Comparison of ENCODE assay signal across 27 cellular contexts in the genomic region with DNA sequence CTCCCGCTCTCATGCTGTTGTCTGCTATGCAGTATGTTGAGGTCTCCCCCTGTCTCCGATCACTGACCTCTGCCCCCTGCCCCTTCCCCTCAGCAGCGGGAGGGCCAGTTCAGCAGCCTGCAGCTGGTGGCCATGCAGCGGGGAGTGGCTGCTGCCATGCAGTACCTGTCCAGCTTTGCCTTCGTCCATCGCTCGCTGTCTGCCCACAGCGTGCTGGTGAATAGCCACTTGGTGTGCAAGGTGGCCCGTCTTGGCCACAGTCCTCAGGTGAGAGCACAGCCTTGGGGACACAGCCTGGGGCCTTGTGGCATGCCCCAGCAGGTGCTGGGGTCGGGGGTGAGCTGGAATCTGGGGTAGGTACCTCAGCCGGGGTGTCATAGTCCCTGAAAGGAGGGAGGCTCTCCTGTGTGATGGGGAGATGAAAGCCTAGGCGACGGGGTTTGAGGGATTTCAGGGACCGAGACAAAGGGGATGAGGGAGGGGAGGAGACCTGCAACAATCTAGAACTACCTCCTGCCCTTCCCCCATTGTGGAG. TPM values are rescaled to one million over a fixed set of nuclear protein-coding genes. Genes with fewer than 3 reads are reported as not detected.
"Had no signal": no experiment of that assay in that cellular context is flagged by ENCODE, and none has a peak within 500 bp of the region (broad histone marks: within the 10 kb centered on the region; RNA-seq: fewer than 3 reads in every experiment).

No MANE protein-coding gene starts in this region.

- H3K27ac ChIP-seq: adrenal gland, ascending aorta, brain microvascular endothelial cell, coronary artery, heart right ventricle, lower lobe of right lung, neural progenitor cell, prostate gland, tibial nerve, VCaP had no signal

- DNase-seq: activated CD4-positive, alpha-beta T cell treated with anti-CD3 and anti-CD28 coated beads, Interleukin-2, amount 10 ng/mL, durations not matched to agents 24 days and 14 days; activated gamma-delta T cell treated with Interleukin-2 at 50 U/mL for 16 hours; activated T-cell treated with anti-CD3 and anti-CD28 coated beads for 4 hours; brain microvascular endothelial cell; foreskin fibroblast; heart right ventricle; kidney; lower lobe of right lung; mesendoderm; stimulated activated CD4-positive, alpha-beta T cell treated with anti-CD3 and anti-CD28 coated beads, Interleukin-12 subunit alpha, Interleukin-12 subunit beta, amount 100 ng/mL, for 4 hours; substantia nigra had no signal

- H3K4me1 ChIP-seq: adrenal gland, ascending aorta, heart right ventricle, lower lobe of right lung, neural progenitor cell, prostate gland, tibial nerve had no signal

- FAIRE-seq: endometrium, kidney, urothelium cell line had no signal

- H3K9ac ChIP-seq: neural progenitor cell had no signal

- H3K4me3 ChIP-seq: adrenal gland, ascending aorta, coronary artery, heart right ventricle, lower lobe of right lung, neural progenitor cell, prostate gland, tibial nerve had no signal

- H3K36me3 ChIP-seq: adrenal gland, brain microvascular endothelial cell, heart right ventricle, neural progenitor cell, prostate gland had no signal

- H3K9me3 ChIP-seq: adrenal gland, ascending aorta, heart right ventricle, lower lobe of right lung, prostate gland, tibial nerve had no signal

- H2AFZ ChIP-seq: neural progenitor cell had no signal

- H3K27me3 ChIP-seq: adrenal gland, ascending aorta, brain microvascular endothelial cell, heart right ventricle, neural progenitor cell, tibial nerve had no signal

- H3K4me2 ChIP-seq: neural progenitor cell had no signal

- ATAC-seq: activated CD4-positive, CD25-positive, alpha-beta regulatory T cell treated with anti-CD3 and anti-CD28 coated beads, Interleukin-2, amount 50 U/mL, for 24 hours; heart right ventricle; lower lobe of right lung; naive thymus-derived CD4-positive, alpha-beta T cell; T-cell had no signal

RNA-seq across cellular contexts. Expression of gene TRPV6, which starts 16.6 kb away (rescaled TPM):
- total RNA-seq: activated CD4-positive, alpha-beta T cell treated with anti-CD3 and anti-CD28 coated beads, Interleukin-2, amount 10 ng/mL, durations not matched to agents 24 days and 14 days; activated CD8-positive, alpha-beta memory T cell treated with anti-CD3 and anti-CD28 coated beads for 36 hours; activated T-helper 1 cell treated with anti-CD3 and anti-CD28 coated beads, Interleukin-12 subunit alpha, Interleukin-12 subunit beta, Interleukin-2, Interleukin-4 antibody, amounts not matched to agents 30 ng/mL and 10 ng/mL and 1 ng/mL, durations not matched to agents 14 hours and 24 hours and 36 hours; ascending aorta; fibroblast of lung; heart right ventricle; osteocyte; T-cell had no signal
- polyA plus RNA-seq: fibroblast of lung; naive thymus-derived CD4-positive, alpha-beta T cell had no signal
